Comparison of ENCODE assay signal across 1 cellular context in genomic region chr11:68146704-68147474, GRCh38.
TF ChIP-seq lines count a peak whose summit lies in the region.

No MANE protein-coding gene starts in this region.

TF ChIP-seq in GM23338, 12 proteins besides CTCF, POLR2A, EP300 and RAD21 (continued from another document):
- no peak for TF ChIP-seq ZNF462 (CRISPR knock-in tag; IDR thresholded peaks at IDR 0.05)
- no peak for TF ChIP-seq POLR2AphosphoS5 (IDR thresholded peaks at IDR 0.05; ENCODE audit: low read depth)
- TF ChIP-seq STAT1 (IDR thresholded peaks at IDR 0.05; ENCODE audit: unreplicated experiment), result no peak
- no peak for TF ChIP-seq EZH2phosphoT487 (IDR thresholded peaks at IDR 0.05; ENCODE audit: unreplicated experiment)
- no peak for TF ChIP-seq EZH2 (IDR thresholded peaks at IDR 0.05; ENCODE audit: low read depth, unreplicated experiment)
- TF ChIP-seq JUNB (IDR thresholded peaks at IDR 0.05; ENCODE audit: unreplicated experiment), result no peak
- no peak for TF ChIP-seq ETS1 (IDR thresholded peaks at IDR 0.05)
